ENCODE assay signal across 8 cellular contexts in genomic region chrX:76148011-76148665, GRCh38. TPM values are rescaled to one million over a fixed set of nuclear protein-coding genes. Genes with fewer than 3 reads are reported as not detected.
DNase-seq lines count a peak whose midpoint lies in the region; ATAC-seq and TF ChIP-seq lines count a peak whose summit lies in the region.

No MANE protein-coding gene starts in this region.

- DNase-seq in A673 (ENCODE audit: low spot score) (peak; percentile 3), HL-60 (ENCODE audit: low read depth in 1 of 2, low spot score in 1 of 2) (peak in 1 of 2 experiments; percentile 15), adipocyte (ENCODE audit: low read depth) (peak; percentile 3), left kidney (ENCODE audit: low read depth, low spot score) (peak; percentile 9), thoracic aorta (ENCODE audit: low spot score) (no peak), NCI-H2107 treated with DMSO at 0.1 percent for 48 hours (lab: John Stamatoyannopoulos, UW; ENCODE audit: unreplicated experiment) (no peak)

- no peaks in the 10 kb centered on the region for H3K27me3 ChIP-seq in A673 (replicated peaks; ENCODE audit: insufficient read depth, low read depth, low read length, poor library complexity)
- H3K27me3 ChIP-seq in HL-60 (ENCODE audit: insufficient read depth, poor library complexity, severe bottlenecking) = no peaks in the 10 kb centered on the region
- peaks cover under 1% of the 10 kb centered on the region for H3K27me3 ChIP-seq in adipocyte (replicated peaks; ENCODE audit: control insufficient read depth, insufficient read depth, low read length)
- H3K27me3 ChIP-seq in thoracic aorta (replicated peaks; ENCODE audit: insufficient read depth) = no peaks in the 10 kb centered on the region

- peak overlapping the region; percentile 73 for H3K9ac ChIP-seq in adipocyte (ENCODE audit: low read length)

- CTCF ChIA-PET in A673 (lab: Charles Lee) = no interaction called here

- TF ChIP-seq CTCF in A673 (conservative IDR thresholded peaks at IDR 0.05; ENCODE audit: low read depth, low read length) (no peak), HL-60 (IDR thresholded peaks at IDR 0.05; ENCODE audit: insufficient read depth, low read length) (no peak), thoracic aorta (IDR thresholded peaks at IDR 0.05) (no peak)

- no peaks in the 10 kb centered on the region for H3K9me3 ChIP-seq in A673 (ENCODE audit: low read depth, low read length, poor library complexity, severe bottlenecking)
- H3K9me3 ChIP-seq in adipocyte (ENCODE audit: control insufficient read depth, low read length) = no peaks in the 10 kb centered on the region
- no peaks in the 10 kb centered on the region for H3K9me3 ChIP-seq in thoracic aorta

- peaks cover 18% of the 10 kb centered on the region for H3K4me1 ChIP-seq in A673 (ENCODE audit: insufficient read depth, low read length, poor library complexity, severe bottlenecking)
- H3K4me1 ChIP-seq in adipocyte (ENCODE audit: control insufficient read depth, insufficient read depth, low read length) = peaks cover 12% of the 10 kb centered on the region
- peaks cover 0 to 9% of the 10 kb centered on the region in 2 donors for H3K4me1 ChIP-seq in thoracic aorta (ENCODE audit: control insufficient read depth in 1 of 2, low read depth in 2 of 2)

- peak overlapping the region; percentile 70 for H3K27ac ChIP-seq in A673 (ENCODE audit: low read depth, low read length, poor library complexity, severe bottlenecking)
- H3K27ac ChIP-seq in HL-60 (replicated peaks) = peak overlapping the region; percentile 90
- H3K27ac ChIP-seq in thoracic aorta = peak overlapping the region; percentile 82

- POLR2A ChIA-PET in A673 (lab: Charles Lee; ENCODE audit: low non-redundant PET) = no interaction called here

- peak overlapping the region; percentile 16 for H3K4me3 ChIP-seq in A673 (ENCODE audit: low read depth, low read length, poor library complexity, severe bottlenecking)
- H3K4me3 ChIP-seq in HL-60 (replicated peaks; ENCODE audit: insufficient read depth, low read length) = no peak overlapping the region
- H3K4me3 ChIP-seq in adipocyte (ENCODE audit: low read length) = peak overlapping the region; percentile 75
- H3K4me3 ChIP-seq in thoracic aorta = peak overlapping the region; percentile 43

- intact Hi-C loops in A673 (cut with micrococcal nuclease; ENCODE audit: unreplicated experiment) = no loop called here

- BruUV-seq in A673 (replicated peaks; lab: Mats Ljungman, UMichigan) = no TSS peak

- H3K36me3 ChIP-seq in A673 (ENCODE audit: insufficient read depth, low read length, poor library complexity, severe bottlenecking) (no peaks in the 10 kb centered on the region), adipocyte (ENCODE audit: control insufficient read depth, insufficient read depth, low read length, severe bottlenecking) (no peaks in the 10 kb centered on the region), thoracic aorta (no peaks in the 10 kb centered on the region)

- ATAC-seq in thoracic aorta (ENCODE audit: insufficient number of reproducible peaks, low FRiP score, low read depth) (no peak), GM19452 (IDR thresholded peaks at IDR 0.05; ENCODE audit: unreplicated experiment) (no peak), GM19395 (IDR thresholded peaks at IDR 0.05; ENCODE audit: unreplicated experiment) (no peak)

RNA-seq across cellular contexts. Expression of gene PBDC1, which starts 24.7 kb away (rescaled TPM):
- 29.3 and 37.0 TPM in 2 replicates for total RNA-seq in A673 (2021)
- 10 to 100 TPM; 10.2 to 19.4 TPM for total RNA-seq in thoracic aorta

Comparison
In these comparisons a context has a peak if more than half of its experiments do, and no peak if none do; other contexts are left out.
1. DNase-seq: peak in A673 (single experiment), adipocyte (single experiment) and left kidney (single experiment); none in thoracic aorta (single experiment) and NCI-H2107 treated with DMSO at 0.1 percent for 48 hours (single experiment).
2. Peak in every context shown above with its lines, with median percentiles within 50 percentile points of each other: H3K27ac ChIP-seq.